ENCODE assay signal across 13 cellular contexts in the genomic region with DNA sequence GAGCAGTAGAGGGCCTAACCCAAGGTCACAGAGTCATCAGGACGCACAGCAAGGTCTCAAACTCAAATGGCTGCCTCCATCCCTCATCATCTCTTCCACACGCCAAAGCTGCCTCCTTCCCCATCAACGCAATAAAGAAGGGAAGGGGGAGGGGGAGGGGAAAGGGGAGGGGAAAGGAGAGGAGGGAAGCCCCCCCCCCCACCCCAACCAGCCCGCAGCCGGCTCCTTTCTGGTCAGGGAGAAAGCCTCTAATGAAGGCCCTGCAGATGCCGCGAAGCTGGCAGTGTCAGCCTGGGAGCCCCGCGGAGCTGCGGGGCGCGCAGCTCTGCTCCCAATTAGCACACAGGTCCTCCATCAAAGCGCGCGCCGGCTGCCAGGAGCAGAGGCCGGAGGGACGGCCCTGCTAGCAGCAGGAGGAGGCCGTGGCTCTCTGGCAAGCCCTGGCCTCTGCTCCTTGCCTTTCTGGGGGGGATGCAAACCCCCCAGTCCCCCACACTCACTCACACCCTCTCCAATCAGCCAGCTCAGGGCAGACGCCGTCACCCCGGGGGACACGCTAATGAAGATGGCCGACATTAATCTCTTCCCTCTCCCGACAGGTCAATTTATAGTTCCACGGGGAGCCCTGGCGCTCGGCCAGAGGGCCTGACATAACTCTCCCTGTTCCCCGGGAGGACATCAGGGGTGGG.
A peak's percentile ranks its signal among the peaks of the same experiment; 100 is the strongest.
DNase-seq lines count a peak whose midpoint lies in the region; ATAC-seq, FAIRE-seq and TF ChIP-seq lines count a peak whose summit lies in the region.
"Had no signal": no experiment of that assay in that cellular context is flagged by ENCODE, and none has a peak within 500 bp of the region (broad histone marks: within the 10 kb centered on the region; RNA-seq: fewer than 3 reads in every experiment).

No MANE protein-coding gene starts in this region.

- no peak overlapping the region for H2AK5ac ChIP-seq in mesendoderm (ENCODE audit: low read length)

- H3K79me1 ChIP-seq in mesendoderm (ENCODE audit: low read length) = peaks cover 10% of the 10 kb centered on the region

- no CpG with 5 or more reads among the region's 29 CpGs for WGBS in mesendoderm (ENCODE audit: extremely low coverage, insufficient coverage, low lambda C conversion rate)
- 33 to 40% (median 36%) methylated on average over 23 to 29 of the region's 29 CpGs for WGBS in small intestine, 3 donors

- peak overlapping the region; percentile 46 for H3K4ac ChIP-seq in mesendoderm (ENCODE audit: low read depth, low read length)

- no peak overlapping the region for H2BK15ac ChIP-seq in mesendoderm (replicated peaks; ENCODE audit: low read depth)

- H3K4me2 ChIP-seq in mesendoderm (ENCODE audit: low read length) = peak overlapping the region; percentile 41

- no peak overlapping the region for H3K27ac ChIP-seq in mesendoderm (ENCODE audit: low read depth, low read length)
- H3K27ac ChIP-seq in small intestine (ENCODE audit: low read depth in 1 of 2, low read length in 1 of 2) = no peak overlapping the region
- H3K27ac ChIP-seq: brain microvascular endothelial cell, lower lobe of right lung, RWPE1, thoracic aorta had no signal

- H3K4me1 Mint-ChIP-seq in activated T-cell treated with anti-CD3 and anti-CD28 coated beads, Interleukin-2, amount 50 U/mL, for 4 hours (ENCODE audit: low read depth) = peaks cover 15% of the 10 kb centered on the region

- no peak overlapping the region for H2BK120ac ChIP-seq in mesendoderm (ENCODE audit: low read depth, low read length)

- FAIRE-seq in small intestine (lab: Jason Lieb, UNC) = no peak

- H3K4me1 ChIP-seq in mesendoderm (ENCODE audit: control insufficient read depth, low read depth, low read length) (no peaks in the 10 kb centered on the region), small intestine (ENCODE audit: control insufficient read depth in 2 of 2, insufficient read depth in 1 of 2, low read depth in 1 of 2, low read length in 1 of 2) (no peaks in the 10 kb centered on the region)
- H3K4me1 ChIP-seq: lower lobe of right lung had no signal

- H3K56ac ChIP-seq in mesendoderm (ENCODE audit: low read length) = peak overlapping the region; percentile 82

- no peak for TF ChIP-seq CTCF in GM10266 (IDR thresholded peaks at IDR 0.05; ENCODE audit: control insufficient read depth, insufficient read depth, low read depth, missing control alignments)

- no peak overlapping the region for H3K23ac ChIP-seq in mesendoderm (ENCODE audit: low read length)

- no peak overlapping the region for H2BK5ac ChIP-seq in mesendoderm (ENCODE audit: low read length)

- no peak overlapping the region for H4K5ac ChIP-seq in mesendoderm (ENCODE audit: low read length)

- no peak overlapping the region for H3K4me3 ChIP-seq in mesendoderm (ENCODE audit: low read length)
- H3K4me3 ChIP-seq in small intestine (ENCODE audit: low read depth in 1 of 2, low read length in 2 of 2) = no peak overlapping the region
- H3K4me3 ChIP-seq: lower lobe of right lung, thoracic aorta had no signal

- no peak for ATAC-seq in GM19324 (IDR thresholded peaks at IDR 0.05; ENCODE audit: low FRiP score, unreplicated experiment)
- no peak for ATAC-seq in activated T-cell treated with anti-CD3 and anti-CD28 coated beads, Interleukin-2, amount 50 U/mL, for 4 hours
- ATAC-seq: lower lobe of right lung had no signal

- H4K8ac ChIP-seq in mesendoderm (ENCODE audit: low read depth, low read length) = no peak overlapping the region

- no peaks in the 10 kb centered on the region for H3K79me2 ChIP-seq in mesendoderm (ENCODE audit: control insufficient read depth, insufficient read depth, low read length)

- peak overlapping the region; percentile 25 for H3K18ac ChIP-seq in mesendoderm (ENCODE audit: low read length)

- no peaks in the 10 kb centered on the region for H3K9me3 Mint-ChIP-seq in activated T-cell treated with anti-CD3 and anti-CD28 coated beads, Interleukin-2, amount 50 U/mL, for 4 hours

- H3K36me3 ChIP-seq in mesendoderm (ENCODE audit: control insufficient read depth, insufficient read depth, low read length) = no peaks in the 10 kb centered on the region
- no peaks in the 10 kb centered on the region for H3K36me3 ChIP-seq in small intestine (ENCODE audit: control insufficient read depth in 2 of 2, insufficient read depth in 2 of 2, low read length in 2 of 2)
- H3K36me3 ChIP-seq: brain microvascular endothelial cell, lower lobe of right lung, thoracic aorta had no signal

- H3K9ac ChIP-seq in mesendoderm (ENCODE audit: low read length) = peak overlapping the region; percentile 60

- DNase-seq in D341Med (ENCODE audit: low spot score) (peak; percentile 74), NCI-H1105 treated with DMSO at 0.1 percent for 48 hours (lab: John Stamatoyannopoulos, UW) (peak; percentile 61), astrocyte of the hippocampus (ENCODE audit: low read depth, low spot score) (peak; percentile 55), mesendoderm (peak; percentile 64), GM10266 (ENCODE audit: extremely low spot score) (no peak), small intestine (no peak)
- DNase-seq in activated T-cell treated with anti-CD3 and anti-CD28 coated beads, Interleukin-2, amount 50 U/mL, for 4 hours = no peak
- DNase-seq: activated T-cell treated with anti-CD3 and anti-CD28 coated beads, Interleukin-2, amount 50 U/mL, for 48 hours; brain microvascular endothelial cell; lower lobe of right lung had no signal

- no peaks in the 10 kb centered on the region for H3K27me3 ChIP-seq in mesendoderm (ENCODE audit: insufficient read depth, low read length, poor library complexity)
- H3K27me3 ChIP-seq in small intestine (ENCODE audit: control insufficient read depth in 2 of 2, insufficient read depth in 2 of 2, low read length in 2 of 2) = no peaks in the 10 kb centered on the region

- no peaks in the 10 kb centered on the region for H3K9me3 ChIP-seq in small intestine (ENCODE audit: control insufficient read depth, low read depth)
- H3K9me3 ChIP-seq: lower lobe of right lung, thoracic aorta had no signal

- no peaks in the 10 kb centered on the region for H3K36me3 Mint-ChIP-seq in activated T-cell treated with anti-CD3 and anti-CD28 coated beads, Interleukin-2, amount 50 U/mL, for 4 hours (ENCODE audit: insufficient read depth)

- H3K4me3 Mint-ChIP-seq in activated T-cell treated with anti-CD3 and anti-CD28 coated beads, Interleukin-2, amount 50 U/mL, for 4 hours = no peak overlapping the region

- H3K27me3 Mint-ChIP-seq in activated T-cell treated with anti-CD3 and anti-CD28 coated beads, Interleukin-2, amount 50 U/mL, for 4 hours (ENCODE audit: low read depth) = peaks cover 3% of the 10 kb centered on the region

Comparison
In these comparisons a context has a peak if more than half of its experiments do, and no peak if none do; other contexts are left out.
1. DNase-seq: peak in D341Med (single experiment), NCI-H1105 treated with DMSO at 0.1 percent for 48 hours (single experiment), astrocyte of the hippocampus (single experiment) and mesendoderm (single experiment); none in GM10266 (single experiment), activated T-cell treated with anti-CD3 and anti-CD28 coated beads, Interleukin-2, amount 50 U/mL, for 4 hours (single experiment) and small intestine (single experiment).